8 cellular contexts compared by ENCODE assay signal in genomic region chr7:8295638-8296361, GRCh38. TPM values are rescaled to one million over a fixed set of nuclear protein-coding genes. Genes with fewer than 3 reads are reported as not detected.
DNase-seq lines count a peak whose midpoint lies in the region; ATAC-seq and TF ChIP-seq lines count a peak whose summit lies in the region.

No MANE protein-coding gene starts in this region.

- no peaks in the 10 kb centered on the region for H3K79me2 ChIP-seq in GM23338 (replicated peaks; ENCODE audit: insufficient read depth)

- H3K27ac ChIP-seq in GM23338 (ENCODE audit: low read depth) (no peak overlapping the region), left ventricle myocardium inferior (replicated peaks) (no peak overlapping the region)

- H3F3A ChIP-seq in GM23338 (replicated peaks; ENCODE audit: low read depth), result no peaks in the 10 kb centered on the region

- no peaks in the 10 kb centered on the region for H3K9me3 ChIP-seq in left ventricle myocardium inferior (replicated peaks)

- peaks cover 6% of the 10 kb centered on the region; the same call in 2 of the 3 replicates for H3K9me3 Mint-ChIP-seq in GM23338

- no peak overlapping the region for H3K4me3 Mint-ChIP-seq in GM23338

- no peaks in the 10 kb centered on the region for H3K27me3 ChIP-seq in GM23338 (ENCODE audit: insufficient read depth)
- H3K27me3 ChIP-seq in left ventricle myocardium inferior (ENCODE audit: low read depth), result no peaks in the 10 kb centered on the region

- intact Hi-C loops in left ventricle myocardium inferior (cut with micrococcal nuclease), result no loop called here

- no peak overlapping the region for H3K4me2 ChIP-seq in GM23338

- peak; percentile 95 for ATAC-seq in GM23338

- no peak overlapping the region; the same call in 1 of the 2 replicates for H3K27ac Mint-ChIP-seq in GM23338

- peaks cover 25% of the 10 kb centered on the region for H3K4me1 Mint-ChIP-seq in GM23338

- H2AFZ ChIP-seq in GM23338, result no peak overlapping the region

- H3K4me1 ChIP-seq in GM23338 (ENCODE audit: insufficient read depth) (peaks cover 2% of the 10 kb centered on the region; the same call in 1 of the 2 replicates), left ventricle myocardium inferior (peaks cover 10% of the 10 kb centered on the region)

- peaks cover 3% of the 10 kb centered on the region for H3K27me3 Mint-ChIP-seq in GM23338 (ENCODE audit: insufficient read depth, low read depth, poor library complexity)

- no peaks in the 10 kb centered on the region for H3K9me2 ChIP-seq in GM23338 (ENCODE audit: insufficient read depth)

- peak; percentile 88 to 94 for TF ChIP-seq CTCF in GM23338 (conservative IDR thresholded peaks at IDR 0.05; ENCODE audit: low read depth in 2 of 2)
- peak; percentile 85 for TF ChIP-seq CTCF in left ventricle myocardium inferior (IDR thresholded peaks at IDR 0.05; ENCODE audit: borderline replicate concordance)

- DNase-seq in stimulated activated CD4-positive, alpha-beta T cell treated with anti-CD3 and anti-CD28 coated beads, Interleukin-15, amount 100 ng/mL, for 24 hours, result peak; percentile 18
- DNase-seq in stimulated activated CD4-positive, alpha-beta T cell treated with anti-CD3 and anti-CD28 coated beads, Interleukin-12 subunit alpha, Interleukin-12 subunit beta, amount 100 ng/mL, for 4 hours, result no peak
- DNase-seq in GM23338 (ENCODE audit: low spot score) (peak; percentile 96), NOMO-1 treated with DMSO at 0.1 percent for 48 hours (lab: John Stamatoyannopoulos, UW; ENCODE audit: unreplicated experiment) (peak; percentile 82), amniotic epithelial cell (ENCODE audit: low read depth) (peak; percentile 86), left ventricle myocardium inferior (no peak), retina (peak; percentile 60)

- H3K4me3 ChIP-seq in GM23338, result no peak overlapping the region
- no peak overlapping the region for H3K4me3 ChIP-seq in left ventricle myocardium inferior

- H3K36me3 ChIP-seq in GM23338 (ENCODE audit: insufficient read depth) (no peaks in the 10 kb centered on the region), left ventricle myocardium inferior (no peaks in the 10 kb centered on the region)

- H3K36me3 Mint-ChIP-seq in GM23338 (ENCODE audit: low read depth), result peaks cover 4% of the 10 kb centered on the region; the same call in 2 of the 3 replicates

- no peaks in the 10 kb centered on the region for H4K20me1 ChIP-seq in GM23338 (replicated peaks; ENCODE audit: insufficient read depth)

- TF ChIP-seq RAD21 in Ishikawa (IDR thresholded peaks at IDR 0.05; ENCODE audit: low read depth), result peak; percentile 91

- no peak for TF ChIP-seq EP300 in Ishikawa (IDR thresholded peaks at IDR 0.05; ENCODE audit: borderline replicate concordance)

TF ChIP-seq in GM23338, 12 proteins besides CTCF, POLR2A, EP300 and RAD21:
- TF ChIP-seq STAT1 (IDR thresholded peaks at IDR 0.05; ENCODE audit: unreplicated experiment) (no peak), ETS1 (IDR thresholded peaks at IDR 0.05) (no peak), REST (IDR thresholded peaks at IDR 0.05; ENCODE audit: unreplicated experiment) (no peak), NANOG (IDR thresholded peaks at IDR 0.05; ENCODE audit: borderline replicate concordance) (no peak), ZNF331 (CRISPR knock-in tag; IDR thresholded peaks at IDR 0.05; ENCODE audit: low read depth) (no peak), ZNF114 (CRISPR knock-in tag; IDR thresholded peaks at IDR 0.05) (no peak), POLR2AphosphoS5 (IDR thresholded peaks at IDR 0.05; ENCODE audit: low read depth) (no peak)

TF ChIP-seq in Ishikawa, 13 proteins besides CTCF, POLR2A, EP300 and RAD21:
- TF ChIP-seq YY1 (IDR thresholded peaks at IDR 0.05; ENCODE audit: low read depth), result peak; percentile 75
- TF ChIP-seq MAX (IDR thresholded peaks at IDR 0.05), result no peak

RNA-seq across cellular contexts. Expression of gene ICA1, which starts 33.8 kb away (rescaled TPM):
- total RNA-seq in GM23338 (2014; rRNA removed; shearing (Covaris generic)), result 37.3 and 45.2 TPM in 2 replicates
- 75.4 and 83.7 TPM in 2 replicates for polyA plus RNA-seq in GM23338 (2016; fragmentation: Nextera tagmentation; extraction: Ambion mirVana)
- 54.9 TPM for total RNA-seq in left ventricle myocardium inferior

Comparison
In these comparisons a context has a peak if more than half of its experiments do, and no peak if none do; other contexts are left out.
1. DNase-seq: peak in stimulated activated CD4-positive, alpha-beta T cell treated with anti-CD3 and anti-CD28 coated beads, Interleukin-15, amount 100 ng/mL, for 24 hours (single experiment), GM23338 (single experiment), NOMO-1 treated with DMSO at 0.1 percent for 48 hours (single experiment), amniotic epithelial cell (single experiment) and retina (single experiment); none in stimulated activated CD4-positive, alpha-beta T cell treated with anti-CD3 and anti-CD28 coated beads, Interleukin-12 subunit alpha, Interleukin-12 subunit beta, amount 100 ng/mL, for 4 hours (single experiment) and left ventricle myocardium inferior (single experiment).